Comparison of ENCODE assay signal across 12 cellular contexts in the genomic region with DNA sequence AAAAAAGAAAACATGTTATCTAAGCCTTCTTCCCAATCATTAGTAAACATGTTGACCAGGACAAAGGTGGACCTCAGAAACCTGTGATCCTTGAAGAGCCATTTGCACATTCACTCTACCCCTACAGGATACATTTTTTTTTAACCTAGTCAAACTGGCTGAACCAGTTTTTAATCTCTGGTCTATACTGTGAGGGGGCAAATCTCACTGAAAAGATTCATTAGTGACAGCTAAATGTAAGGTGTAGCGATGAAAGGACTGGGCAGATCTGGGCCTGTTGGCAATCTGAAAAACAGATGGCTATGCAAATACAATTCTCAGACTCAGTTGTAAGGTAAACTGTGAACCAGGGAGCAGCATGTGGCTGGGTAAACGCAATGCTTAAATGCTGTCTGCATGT.
DNase-seq lines count a peak whose midpoint lies in the region; TF ChIP-seq lines count a peak whose summit lies in the region.
"Had no signal": no experiment of that assay in that cellular context is flagged by ENCODE, and none has a peak within 500 bp of the region (broad histone marks: within the 10 kb centered on the region; RNA-seq: fewer than 3 reads in every experiment).

No MANE protein-coding gene starts in this region.

- no peak for TF ChIP-seq CTCF in coronary artery (IDR thresholded peaks at IDR 0.05)

- no peak overlapping the region for H3K4me3 ChIP-seq in coronary artery
- H3K4me3 ChIP-seq: spleen, thyroid gland had no signal

- DNase-seq in COR-L47 (lab: John Stamatoyannopoulos, UW) (peak; percentile 69), LoVo (ENCODE audit: low spot score) (peak; percentile 63), NCI-H748 (lab: John Stamatoyannopoulos, UW; ENCODE audit: unreplicated experiment) (peak; percentile 98), islet precursor cell (peak; percentile 54), coronary artery (ENCODE audit: low spot score) (no peak), CD1c-positive myeloid dendritic cell (ENCODE audit: extremely low spot score) (no peak), NOMO-1 treated with dmso at 0.1 percent for 144 hours (lab: John Stamatoyannopoulos, UW; ENCODE audit: unreplicated experiment) (no peak)
- DNase-seq in activated naive CD4-positive, alpha-beta T cell treated with Interleukin-2 at 50 U/mL for 16 hours, result no peak
- DNase-seq: ACHN, NCI-H1930, spleen, thyroid gland had no signal

- no peak overlapping the region for H3K27ac ChIP-seq in coronary artery
- H3K27ac ChIP-seq: spleen, thyroid gland had no signal

Comparison
In these comparisons a context has a peak if more than half of its experiments do, and no peak if none do; other contexts are left out.
1. DNase-seq: peak in COR-L47 (single experiment), LoVo (single experiment), NCI-H748 (single experiment) and islet precursor cell (single experiment); none in coronary artery (single experiment), CD1c-positive myeloid dendritic cell (single experiment), activated naive CD4-positive, alpha-beta T cell treated with Interleukin-2 at 50 U/mL for 16 hours (single experiment) and NOMO-1 treated with dmso at 0.1 percent for 144 hours (single experiment).